In genomic region chr5:38115318-38115827, GRCh38 we compare ENCODE assay signal across 1 cellular context.
TF ChIP-seq lines count a peak whose summit lies in the region.

No MANE protein-coding gene starts in this region.

TF ChIP-seq in HepG2, 621 proteins besides CTCF, POLR2A, EP300 and RAD21 (continued from another document and continues in another):
- TF ChIP-seq ZNF687 (CRISPR knock-in tag; IDR thresholded peaks at IDR 0.05) (peak; percentile 33; the same call in 1 of the 2 replicates), GZF1 (CRISPR knock-in tag; IDR thresholded peaks at IDR 0.05) (no peak), AKNA (CRISPR knock-in tag; IDR thresholded peaks at IDR 0.05; ENCODE audit: borderline replicate concordance) (no peak), ZNF713 (CRISPR knock-in tag; IDR thresholded peaks at IDR 0.05) (no peak), ZNF501 (CRISPR knock-in tag; IDR thresholded peaks at IDR 0.05) (0 out of 2 replicates have a peak, but pooled peaks have one; percentile 28), LRRFIP1 (CRISPR knock-in tag; conservative IDR thresholded peaks at IDR 0.05) (no peak), NFIB (CRISPR knock-in tag; IDR thresholded peaks at IDR 0.05; ENCODE audit: borderline replicate concordance) (no peak), ZNF451 (CRISPR knock-in tag; IDR thresholded peaks at IDR 0.05) (no peak), RERE (CRISPR knock-in tag; IDR thresholded peaks at IDR 0.05; ENCODE audit: low read depth) (0 out of 2 replicates have a peak, but pooled peaks have one; percentile 22), RXRA (CRISPR knock-in tag; IDR thresholded peaks at IDR 0.05) (peak; percentile 26; the same call in 1 of the 2 replicates), STAT5B (CRISPR knock-in tag; IDR thresholded peaks at IDR 0.05) (no peak), SMC3 (IDR thresholded peaks at IDR 0.05; ENCODE audit: low read length) (no peak), NFKBIZ (CRISPR knock-in tag; IDR thresholded peaks at IDR 0.05) (0 out of 2 replicates have a peak, but pooled peaks have one; percentile 34), ZSCAN31 (CRISPR knock-in tag; IDR thresholded peaks at IDR 0.05; ENCODE audit: low read depth) (peak; percentile 74; the same call in 1 of the 2 replicates), HOXA5 (CRISPR knock-in tag; IDR thresholded peaks at IDR 0.05) (no peak), GATA4 (IDR thresholded peaks at IDR 0.05; ENCODE audit: borderline replicate concordance, low read depth) (peak; percentile 86; the same call in 1 of the 2 replicates), MNT (IDR thresholded peaks at IDR 0.05) (no peak), GATAD1 (CRISPR knock-in tag; IDR thresholded peaks at IDR 0.05) (peak; percentile 45), NCOA5 (CRISPR knock-in tag; IDR thresholded peaks at IDR 0.05) (no peak), HOXD1 (CRISPR knock-in tag; IDR thresholded peaks at IDR 0.05) (no peak), MAFF (IDR thresholded peaks at IDR 0.05; ENCODE audit: low read depth, low read length) (no peak), ZNF3 (CRISPR knock-in tag; IDR thresholded peaks at IDR 0.05) (no peak), TFDP2 (CRISPR knock-in tag; IDR thresholded peaks at IDR 0.05) (peak; percentile 72), ZNF30 (CRISPR knock-in tag; IDR thresholded peaks at IDR 0.05) (no peak), ATRX (CRISPR knock-in tag; IDR thresholded peaks at IDR 0.05; ENCODE audit: borderline replicate concordance) (no peak), SMYD3 (CRISPR knock-in tag; IDR thresholded peaks at IDR 0.05) (no peak), KAT7 (CRISPR knock-in tag; IDR thresholded peaks at IDR 0.05; ENCODE audit: borderline replicate concordance) (0 out of 2 replicates have a peak, but pooled peaks have one; percentile 47), THYN1 (CRISPR knock-in tag; IDR thresholded peaks at IDR 0.05; ENCODE audit: borderline replicate concordance, low read depth) (no peak), ZNF574 (CRISPR knock-in tag; IDR thresholded peaks at IDR 0.05) (peak; percentile 44; the same call in 1 of the 2 replicates), ZNF772 (CRISPR knock-in tag; IDR thresholded peaks at IDR 0.05) (peak; percentile 66; the same call in 1 of the 2 replicates), TBX3 (IDR thresholded peaks at IDR 0.05; ENCODE audit: borderline replicate concordance) (0 out of 2 replicates have a peak, but pooled peaks have one; percentile 25), ZNF691 (CRISPR knock-in tag; IDR thresholded peaks at IDR 0.05; ENCODE audit: borderline replicate concordance, low read depth) (no peak), SIX4 (CRISPR knock-in tag; IDR thresholded peaks at IDR 0.05) (peak; percentile 42; the same call in 1 of the 2 replicates), ZNF557 (CRISPR knock-in tag; IDR thresholded peaks at IDR 0.05) (peak; percentile 24; the same call in 1 of the 2 replicates)
